In the genomic region with DNA sequence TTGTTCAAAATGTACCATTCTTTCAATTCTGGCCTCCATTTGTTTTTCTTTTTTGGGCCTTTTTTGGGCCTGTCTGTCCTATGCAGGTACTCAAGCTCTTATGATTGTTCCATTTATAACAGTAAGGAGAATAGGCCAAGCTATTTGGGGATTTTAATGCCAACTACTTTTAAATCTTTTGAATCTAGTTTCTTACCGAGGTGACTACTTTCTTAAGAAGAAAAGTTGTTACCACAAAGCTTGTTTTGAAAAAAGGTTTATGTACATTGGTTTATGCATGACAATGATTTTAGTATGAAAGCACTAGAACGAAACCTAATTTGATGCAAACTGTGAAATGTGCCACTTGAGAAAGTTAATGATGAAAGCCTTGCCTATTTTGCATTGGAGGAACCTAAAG, we compare ENCODE assay signal across 23 cellular contexts.
DNase-seq lines count a peak whose midpoint lies in the region; ATAC-seq and TF ChIP-seq lines count a peak whose summit lies in the region.
"Had no signal": no experiment of that assay in that cellular context is flagged by ENCODE, and none has a peak within 500 bp of the region (broad histone marks: within the 10 kb centered on the region; RNA-seq: fewer than 3 reads in every experiment).

No MANE protein-coding gene starts in this region.

- DNase-seq in heart left ventricle, result no peak
- no peak for DNase-seq in cardiac septum (ENCODE audit: low spot score)
- DNase-seq in endodermal cell, result no peak
- no peak for DNase-seq in neural progenitor cell (ENCODE audit: low spot score)
- DNase-seq in tibial nerve (ENCODE audit: low spot score in 2 of 2), result no peak
- no peak for DNase-seq in PC-9
- DNase-seq in NCI-H774 (lab: John Stamatoyannopoulos, UW), result no peak
- DNase-seq in activated CD4-positive, alpha-beta memory T cell treated with anti-CD3 and anti-CD28 coated beads, Interleukin-2, amount 10 ng/mL, durations not matched to agents 7 days and 5 days, result no peak
- DNase-seq: activated CD4-positive, alpha-beta memory T cell treated with anti-CD3 and anti-CD28 coated beads for 36 hours; activated effector memory CD4-positive, alpha-beta T cell treated with Interleukin-2 at 50 U/mL for 16 hours; activated naive CD8-positive, alpha-beta T cell treated with anti-CD3 and anti-CD28 coated beads, Interleukin-2, amount 50 U/mL, for 24 hours; AML-193; GF-D8; hippocampal formation; lower lobe of right lung; naive B cell; NCI-H1694; NCI-H69; pancreas; stimulated activated CD4-positive, alpha-beta T cell treated with anti-CD3 and anti-CD28 coated beads, Interleukin-1b, Interleukin-23, amount 100 ng/mL, for 48 hours; stimulated activated naive B cell treated with anti-CD40 and anti-IgM and Interleukin-4, amounts not matched to agents 10 μg/mL and 1 μg/mL and 100 μg/mL, for 72 hours; transverse colon had no signal

- intact Hi-C loops in heart left ventricle (cut with DNase I), result loop anchor here in 1 of 10 donors (10.0 kb wide), 1 partner anchor 72 kb away; no protein-coding TSS in a partner anchor
- intact Hi-C loops in cardiac septum (cut with DNase I), result no loop called here
- intact Hi-C loops in PC-9 (cut with micrococcal nuclease; ENCODE audit: unreplicated experiment), result no loop called here

- no peaks in the 10 kb centered on the region for H3K27me3 ChIP-seq in heart left ventricle
- no peaks in the 10 kb centered on the region for H3K27me3 ChIP-seq in endodermal cell (ENCODE audit: control insufficient read depth, insufficient read depth, low read length, poor library complexity, severe bottlenecking)
- H3K27me3 ChIP-seq in neural progenitor cell, result no peaks in the 10 kb centered on the region
- no peaks in the 10 kb centered on the region for H3K27me3 ChIP-seq in tibial nerve
- H3K27me3 ChIP-seq in PC-9 (ENCODE audit: insufficient read depth, low read depth), result no peaks in the 10 kb centered on the region
- H3K27me3 ChIP-seq: pancreas, transverse colon had no signal

- no peak for ATAC-seq in heart left ventricle
- ATAC-seq: activated naive CD8-positive, alpha-beta T cell treated with anti-CD3 and anti-CD28 coated beads, Interleukin-2, amount 50 U/mL, for 24 hours; pancreas; stimulated activated naive B cell treated with anti-CD40 and anti-IgM and Interleukin-4, amounts not matched to agents 10 μg/mL and 1 μg/mL and 100 μg/mL, for 72 hours had no signal

- no peaks in the 10 kb centered on the region for H4K20me1 ChIP-seq in neural progenitor cell (ENCODE audit: low read depth)
- no peaks in the 10 kb centered on the region for H4K20me1 ChIP-seq in PC-9 (ENCODE audit: insufficient read depth)

- H2AFZ ChIP-seq in neural progenitor cell (replicated peaks) (peak overlapping the region; percentile 83), PC-9 (no peak overlapping the region)

- no peaks in the 10 kb centered on the region for H3K27me3 Mint-ChIP-seq in endodermal cell (ENCODE audit: insufficient read depth)
- peaks cover 7% of the 10 kb centered on the region for H3K27me3 Mint-ChIP-seq in neural progenitor cell (ENCODE audit: insufficient read depth, low read depth)
- no peaks in the 10 kb centered on the region for H3K27me3 Mint-ChIP-seq in activated CD4-positive, alpha-beta memory T cell treated with anti-CD3 and anti-CD28 coated beads, Interleukin-2, amount 10 ng/mL, durations not matched to agents 7 days and 5 days
- H3K27me3 Mint-ChIP-seq: activated CD4-positive, alpha-beta memory T cell treated with anti-CD3 and anti-CD28 coated beads for 36 hours; naive B cell; stimulated activated naive B cell treated with anti-CD40 and anti-IgM and Interleukin-4, amounts not matched to agents 10 μg/mL and 1 μg/mL and 100 μg/mL, for 72 hours had no signal

- no TSS peak for BruUV-seq in PC-9 (replicated peaks; lab: Mats Ljungman, UMichigan)

- H3F3A ChIP-seq in neural progenitor cell (ENCODE audit: low read depth) (peaks cover 21% of the 10 kb centered on the region), PC-9 (ENCODE audit: insufficient read depth, low read depth) (no peaks in the 10 kb centered on the region)

- H3K9me3 Mint-ChIP-seq in endodermal cell, result no peaks in the 10 kb centered on the region
- peaks cover 4% of the 10 kb centered on the region for H3K9me3 Mint-ChIP-seq in neural progenitor cell
- no peaks in the 10 kb centered on the region for H3K9me3 Mint-ChIP-seq in activated CD4-positive, alpha-beta memory T cell treated with anti-CD3 and anti-CD28 coated beads, Interleukin-2, amount 10 ng/mL, durations not matched to agents 7 days and 5 days
- H3K9me3 Mint-ChIP-seq: activated CD4-positive, alpha-beta memory T cell treated with anti-CD3 and anti-CD28 coated beads for 36 hours; activated naive CD8-positive, alpha-beta T cell treated with anti-CD3 and anti-CD28 coated beads, Interleukin-2, amount 50 U/mL, for 24 hours; naive B cell had no signal

- H3K4me3 Mint-ChIP-seq in endodermal cell (no peak overlapping the region), neural progenitor cell (peak overlapping the region; percentile 66)
- no peak overlapping the region for H3K4me3 Mint-ChIP-seq in activated CD4-positive, alpha-beta memory T cell treated with anti-CD3 and anti-CD28 coated beads, Interleukin-2, amount 10 ng/mL, durations not matched to agents 7 days and 5 days
- H3K4me3 Mint-ChIP-seq: activated CD4-positive, alpha-beta memory T cell treated with anti-CD3 and anti-CD28 coated beads for 36 hours; activated naive CD8-positive, alpha-beta T cell treated with anti-CD3 and anti-CD28 coated beads, Interleukin-2, amount 50 U/mL, for 24 hours; naive B cell; stimulated activated naive B cell treated with anti-CD40 and anti-IgM and Interleukin-4, amounts not matched to agents 10 μg/mL and 1 μg/mL and 100 μg/mL, for 72 hours had no signal

- no peak overlapping the region for H3K27ac Mint-ChIP-seq in endodermal cell
- H3K27ac Mint-ChIP-seq in neural progenitor cell, result peak overlapping the region; percentile 96
- no peak overlapping the region for H3K27ac Mint-ChIP-seq in activated CD4-positive, alpha-beta memory T cell treated with anti-CD3 and anti-CD28 coated beads, Interleukin-2, amount 10 ng/mL, durations not matched to agents 7 days and 5 days
- H3K27ac Mint-ChIP-seq: activated CD4-positive, alpha-beta memory T cell treated with anti-CD3 and anti-CD28 coated beads for 36 hours; activated naive CD8-positive, alpha-beta T cell treated with anti-CD3 and anti-CD28 coated beads, Interleukin-2, amount 50 U/mL, for 24 hours; stimulated activated naive B cell treated with anti-CD40 and anti-IgM and Interleukin-4, amounts not matched to agents 10 μg/mL and 1 μg/mL and 100 μg/mL, for 72 hours had no signal

- TF ChIP-seq EP300 in tibial nerve (IDR thresholded peaks at IDR 0.05), result no peak

- peak overlapping the region; percentile 68 for H3K4me2 ChIP-seq in neural progenitor cell
- H3K4me2 ChIP-seq in PC-9, result no peak overlapping the region
- H3K4me2 ChIP-seq: KMS-11 had no signal

- H3K4me3 ChIP-seq in heart left ventricle, result peak overlapping the region in 1 of 12 donors; percentile 31
- no peak overlapping the region for H3K4me3 ChIP-seq in endodermal cell (ENCODE audit: low read length)
- peak overlapping the region; percentile 11 for H3K4me3 ChIP-seq in neural progenitor cell
- H3K4me3 ChIP-seq in tibial nerve, result peak overlapping the region in 1 of 4 donors; percentile 21
- H3K4me3 ChIP-seq in PC-9, result no peak overlapping the region
- H3K4me3 ChIP-seq: lower lobe of right lung, pancreas, transverse colon had no signal

- no peaks in the 10 kb centered on the region for H3K9me2 ChIP-seq in PC-9 (ENCODE audit: insufficient read depth)

- no peak for TF ChIP-seq POLR2A in heart left ventricle (IDR thresholded peaks at IDR 0.05)
- TF ChIP-seq POLR2A in tibial nerve (IDR thresholded peaks at IDR 0.05), result no peak

- no peaks in the 10 kb centered on the region for H3K9me3 ChIP-seq in heart left ventricle
- H3K9me3 ChIP-seq in endodermal cell (ENCODE audit: control insufficient read depth, low read length), result no peaks in the 10 kb centered on the region
- H3K9me3 ChIP-seq in neural progenitor cell (ENCODE audit: low read depth), result no peaks in the 10 kb centered on the region
- no peaks in the 10 kb centered on the region for H3K9me3 ChIP-seq in tibial nerve
- H3K9me3 ChIP-seq in PC-9 (ENCODE audit: insufficient read depth, low read depth), result no peaks in the 10 kb centered on the region
- H3K9me3 ChIP-seq: lower lobe of right lung, pancreas, transverse colon had no signal

- H3K4me1 ChIP-seq in heart left ventricle (peaks cover 0 to 56% (median 25%) of the 10 kb centered on the region in 12 donors), endodermal cell (ENCODE audit: control insufficient read depth, insufficient read depth, low read length) (no peaks in the 10 kb centered on the region), neural progenitor cell (peaks cover 33% of the 10 kb centered on the region), tibial nerve (peaks cover 0 to 36% (median 15%) of the 10 kb centered on the region in 4 donors), PC-9 (replicated peaks; ENCODE audit: insufficient read depth) (no peaks in the 10 kb centered on the region)
- H3K4me1 ChIP-seq: pancreas had no signal

- no peak overlapping the region for H3K9ac ChIP-seq in endodermal cell (ENCODE audit: extremely low read depth, low read length, poor library complexity, severe bottlenecking)
- H3K9ac ChIP-seq in neural progenitor cell, result no peak overlapping the region
- H3K9ac ChIP-seq: KMS-11 had no signal

- H3K27ac ChIP-seq in heart left ventricle (peak overlapping the region; percentile 3 to 74 (median 42)), endodermal cell (ENCODE audit: low read depth, low read length) (peak overlapping the region; percentile 62), neural progenitor cell (no peak overlapping the region), tibial nerve (peak overlapping the region in 3 of 4 donors; percentile 31 to 83 (median 70)), PC-9 (no peak overlapping the region)
- H3K27ac ChIP-seq: KMS-11, pancreas had no signal

- WGBS in heart left ventricle, 4 donors, result 57 to 66% (median 63%) methylated on average over 2 of the region's 2 CpGs
- 91 to 94% methylated on average over 2 of the region's 2 CpGs for WGBS in endodermal cell (ENCODE audit: insufficient coverage in 1 of 2, insufficient read length in 1 of 2), 2 experiments
- 35 to 36% methylated on average over 2 of the region's 2 CpGs for WGBS in tibial nerve, 2 donors

- CTCF ChIA-PET in PC-9 (lab: Charles Lee), result no interaction called here
- CTCF ChIA-PET in activated CD4-positive, alpha-beta memory T cell treated with anti-CD3 and anti-CD28 coated beads, Interleukin-2, amount 10 ng/mL, durations not matched to agents 7 days and 5 days (lab: Charles Lee), result interaction anchor here (1.4 kb wide), 1 partner anchor 50 kb away, joined by 3 read pairs; no protein-coding TSS in a partner anchor

- TF ChIP-seq CTCF in heart left ventricle (IDR thresholded peaks at IDR 0.05) (no peak), endodermal cell (conservative IDR thresholded peaks at IDR 0.05) (no peak), neural progenitor cell (IDR thresholded peaks at IDR 0.05) (no peak), tibial nerve (IDR thresholded peaks at IDR 0.05) (no peak), PC-9 (conservative IDR thresholded peaks at IDR 0.05) (no peak)

- no peaks in the 10 kb centered on the region for H3K36me3 Mint-ChIP-seq in endodermal cell (ENCODE audit: low read depth)
- peaks cover 39% of the 10 kb centered on the region for H3K36me3 Mint-ChIP-seq in neural progenitor cell
- no peaks in the 10 kb centered on the region for H3K36me3 Mint-ChIP-seq in activated CD4-positive, alpha-beta memory T cell treated with anti-CD3 and anti-CD28 coated beads, Interleukin-2, amount 10 ng/mL, durations not matched to agents 7 days and 5 days (ENCODE audit: low read depth)
- H3K36me3 Mint-ChIP-seq: activated CD4-positive, alpha-beta memory T cell treated with anti-CD3 and anti-CD28 coated beads for 36 hours had no signal

- peaks cover 0 to 4% (median 0%) of the 10 kb centered on the region in 9 donors for H3K36me3 ChIP-seq in heart left ventricle
- H3K36me3 ChIP-seq in endodermal cell (ENCODE audit: control insufficient read depth, insufficient read depth, low read length), result no peaks in the 10 kb centered on the region
- no peaks in the 10 kb centered on the region for H3K36me3 ChIP-seq in neural progenitor cell
- H3K36me3 ChIP-seq in tibial nerve, result no peaks in the 10 kb centered on the region
- H3K36me3 ChIP-seq in PC-9 (ENCODE audit: low read depth), result no peaks in the 10 kb centered on the region
- H3K36me3 ChIP-seq: lower lobe of right lung, pancreas, transverse colon had no signal

- POLR2A ChIA-PET in PC-9 (lab: Charles Lee; ENCODE audit: unreplicated experiment), result interaction anchor here (0.7 kb wide), 1 partner anchor 211 kb away, joined by 4 read pairs; no protein-coding TSS in a partner anchor
- POLR2A ChIA-PET in activated CD4-positive, alpha-beta memory T cell treated with anti-CD3 and anti-CD28 coated beads, Interleukin-2, amount 10 ng/mL, durations not matched to agents 7 days and 5 days (lab: Charles Lee), result no interaction called here

- no peaks in the 10 kb centered on the region for H3K79me2 ChIP-seq in neural progenitor cell (ENCODE audit: low read depth)
- H3K79me2 ChIP-seq in PC-9 (ENCODE audit: low read depth), result no peaks in the 10 kb centered on the region

- H3K4me1 Mint-ChIP-seq in endodermal cell, result peaks cover 6% of the 10 kb centered on the region
- peaks cover 59% of the 10 kb centered on the region for H3K4me1 Mint-ChIP-seq in neural progenitor cell
- no peaks in the 10 kb centered on the region for H3K4me1 Mint-ChIP-seq in activated CD4-positive, alpha-beta memory T cell treated with anti-CD3 and anti-CD28 coated beads, Interleukin-2, amount 10 ng/mL, durations not matched to agents 7 days and 5 days

Comparison
In these comparisons a context has a peak if more than half of its experiments do, and no peak if none do; other contexts are left out.
1. H3K27ac ChIP-seq: peak in heart left ventricle (12 of 12), endodermal cell (single experiment) and tibial nerve (3 of 4); none in neural progenitor cell (single experiment) and PC-9 (single experiment).